22 cellular contexts compared by ENCODE assay signal in the genomic region with DNA sequence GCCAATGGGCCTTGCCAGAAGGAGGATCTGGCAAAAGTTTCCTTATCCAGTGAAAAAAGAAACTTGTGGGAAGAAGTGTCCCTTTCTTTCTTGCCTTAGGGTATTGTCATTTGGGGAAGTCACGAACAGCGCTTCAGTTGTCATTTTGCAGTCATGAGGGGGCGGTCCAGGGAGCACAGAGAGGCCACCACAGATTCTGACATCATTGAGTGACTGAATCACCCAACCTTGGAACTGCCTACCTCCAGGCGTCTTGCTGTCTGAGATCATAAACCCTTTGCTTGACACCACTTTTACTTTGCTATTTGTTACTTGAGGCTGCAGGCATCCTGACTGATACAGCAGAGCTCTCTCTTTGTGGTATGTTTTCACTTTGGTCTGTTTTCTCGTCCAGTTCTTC. TPM values are rescaled to one million over a fixed set of nuclear protein-coding genes. Genes with fewer than 3 reads are reported as not detected.
"Had no signal": no experiment of that assay in that cellular context is flagged by ENCODE, and none has a peak within 500 bp of the region (broad histone marks: within the 10 kb centered on the region; RNA-seq: fewer than 3 reads in every experiment).

No MANE protein-coding gene starts in this region.

- H3K36me3 ChIP-seq: cardiac muscle cell, gastroesophageal sphincter, ovary, prostate gland, right atrium auricular region, tibial artery had no signal

- ATAC-seq: body of pancreas; gastroesophageal sphincter; left cardiac atrium; natural killer cell; stimulated activated naive CD8-positive, alpha-beta T cell treated with anti-CD3 and anti-CD28 coated beads, Interleukin-15, amount 100 ng/mL, for 72 hours; T-helper 17 cell had no signal

- H3K27me3 ChIP-seq: ovary, right atrium auricular region had no signal

- H3K27ac ChIP-seq: body of pancreas, cardiac muscle cell, epithelial cell of prostate, gastroesophageal sphincter, ovary, prostate gland, right atrium auricular region, tibial artery had no signal

- H3K9me3 ChIP-seq: body of pancreas, gastroesophageal sphincter, ovary, prostate gland, right atrium auricular region, tibial artery had no signal

- H3K4me1 ChIP-seq: prostate gland had no signal

- FAIRE-seq: islet of Langerhans had no signal

- H3K4me3 ChIP-seq: body of pancreas, cardiac muscle cell, gastroesophageal sphincter, ovary, prostate gland, right atrium auricular region, tibial artery had no signal

- DNase-seq: activated CD4-positive, alpha-beta T cell treated with anti-CD3 and anti-CD28 coated beads, Interleukin-2, amount 10 ng/mL, durations not matched to agents 7 days and 5 days; activated CD4-positive, CD25-positive, alpha-beta regulatory T cell; activated effector memory CD4-positive, alpha-beta T cell treated with Interleukin-2 at 50 U/mL for 16 hours; activated naive CD4-positive, alpha-beta T cell treated with anti-CD3 and anti-CD28 coated beads, Interleukin-2, amount 10 ng/mL, durations not matched to agents 7 days and 5 days; activated T-cell treated with anti-CD3 and anti-CD28 coated beads, Interleukin-2, amount 50 U/mL, for 48 hours; amygdala; body of pancreas; cortex of kidney; head of caudate nucleus; left cardiac atrium; midbrain; natural killer cell; ovary; stimulated activated naive CD8-positive, alpha-beta T cell treated with anti-CD3 and anti-CD28 coated beads, Interleukin-15, amount 100 ng/mL, for 72 hours; T-helper 17 cell; tibial artery had no signal

RNA-seq across cellular contexts. Expression of a gene that starts 3.1 kb away (rescaled TPM):
- total RNA-seq: activated CD4-positive, alpha-beta T cell treated with anti-CD3 and anti-CD28 coated beads, Interleukin-2, amount 10 ng/mL, durations not matched to agents 7 days and 5 days had no signal
